22 cellular contexts compared by ENCODE assay signal in the genomic region with DNA sequence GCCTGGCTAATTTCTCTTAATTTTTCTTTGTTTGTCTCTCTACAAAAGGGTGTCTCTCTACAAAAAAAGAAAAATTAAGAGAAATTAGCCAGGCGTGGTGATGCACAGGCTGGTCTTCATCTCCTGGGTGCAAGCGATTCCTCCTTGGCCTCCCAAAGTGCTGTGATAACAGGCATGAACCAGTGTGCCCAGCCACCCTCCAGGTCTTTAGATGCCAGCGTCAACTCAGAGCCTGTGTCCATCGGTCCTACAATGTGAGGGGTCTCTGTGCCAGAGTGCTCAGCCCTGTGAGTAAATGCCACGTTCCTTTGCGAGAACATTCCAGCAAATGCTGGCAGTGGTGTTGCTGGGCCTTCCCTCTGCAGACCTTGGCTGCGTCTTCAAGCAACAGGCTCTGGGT.
DNase-seq lines count a peak whose midpoint lies in the region; ATAC-seq, FAIRE-seq and TF ChIP-seq lines count a peak whose summit lies in the region.
"Had no signal": no experiment of that assay in that cellular context is flagged by ENCODE, and none has a peak within 500 bp of the region (broad histone marks: within the 10 kb centered on the region; RNA-seq: fewer than 3 reads in every experiment).

No MANE protein-coding gene starts in this region.

- H2AFZ ChIP-seq in PC-3 (ENCODE audit: low read length) (peak overlapping the region; percentile 74), endothelial cell of umbilical vein (ENCODE audit: low read depth, low read length) (peak overlapping the region; percentile 18)

- H3K9me3 Mint-ChIP-seq in activated CD8-positive, alpha-beta memory T cell treated with anti-CD3 and anti-CD28 coated beads, Interleukin-2, amount 10 ng/mL, durations not matched to agents 7 days and 5 days (ENCODE audit: low read depth) = no peaks in the 10 kb centered on the region
- H3K9me3 Mint-ChIP-seq: CD14-positive monocyte; dendritic cell treated with granulocyte-macrophage colony-stimulating factor and Interleukin-4, amounts not matched to agents 40 ng/mL and 50 ng/mL, for 4 days had no signal

- H3K4me3 Mint-ChIP-seq in activated CD8-positive, alpha-beta memory T cell treated with anti-CD3 and anti-CD28 coated beads, Interleukin-2, amount 10 ng/mL, durations not matched to agents 7 days and 5 days = no peak overlapping the region
- H3K4me3 Mint-ChIP-seq: dendritic cell treated with granulocyte-macrophage colony-stimulating factor and Interleukin-4, amounts not matched to agents 40 ng/mL and 50 ng/mL, for 4 days had no signal

- TF ChIP-seq EP300 in stomach (IDR thresholded peaks at IDR 0.05) = no peak

- H3K4me1 Mint-ChIP-seq in activated CD8-positive, alpha-beta memory T cell treated with anti-CD3 and anti-CD28 coated beads, Interleukin-2, amount 10 ng/mL, durations not matched to agents 7 days and 5 days = peaks cover 26% of the 10 kb centered on the region
- H3K4me1 Mint-ChIP-seq: CD14-positive monocyte had no signal

- peak overlapping the region; percentile 66 for H3K9ac ChIP-seq in PC-3 (ENCODE audit: low read length)
- H3K9ac ChIP-seq in endothelial cell of umbilical vein (replicated peaks; ENCODE audit: extremely low read depth, insufficient read depth, low read length) = no peak overlapping the region
- H3K9ac ChIP-seq: SK-N-SH had no signal

- POLR2A ChIA-PET in PC-3 (lab: Charles Lee; ENCODE audit: unreplicated experiment) (no interaction called here), endothelial cell of umbilical vein (lab: Charles Lee) (no interaction called here)

- intact Hi-C loops in PC-3 (cut with micrococcal nuclease) = loop anchor here (2.0 kb wide), 2 partner anchors 16 to 74 kb away; no protein-coding TSS in a partner anchor
- intact Hi-C loops in endothelial cell of umbilical vein (cut with micrococcal nuclease) = no loop called here
- intact Hi-C loops in stomach (cut with DNase I; ENCODE audit: low total_unique reads) = no loop called here
- intact Hi-C loops in Right ventricle myocardium inferior (cut with DNase I) = no loop called here

- H3K4me1 ChIP-seq in PC-3 (ENCODE audit: insufficient read depth, low read length) (peaks cover 27% of the 10 kb centered on the region), endothelial cell of umbilical vein (ENCODE audit: control insufficient read depth, extremely low read depth, insufficient read depth, low read length) (peaks cover 17% of the 10 kb centered on the region), stomach (peaks cover 0 to 16% (median 10%) of the 10 kb centered on the region in 4 donors)

- H3K4me2 ChIP-seq in PC-3 (ENCODE audit: low read length) (peak overlapping the region; percentile 82), endothelial cell of umbilical vein (ENCODE audit: insufficient read depth, low read length) (peak overlapping the region; percentile 55)
- H3K4me2 ChIP-seq: SK-N-SH had no signal

- H4K20me1 ChIP-seq in PC-3 (ENCODE audit: low read length) (no peaks in the 10 kb centered on the region), endothelial cell of umbilical vein (replicated peaks; ENCODE audit: control insufficient read depth, extremely low read depth, insufficient read depth, low read length) (no peaks in the 10 kb centered on the region)

- H3K9me3 ChIP-seq in PC-3 (ENCODE audit: low read length) (no peaks in the 10 kb centered on the region), endothelial cell of umbilical vein (replicated peaks; ENCODE audit: control insufficient read depth, insufficient read depth, low read length) (no peaks in the 10 kb centered on the region), stomach (no peaks in the 10 kb centered on the region)
- H3K9me3 ChIP-seq: psoas muscle, SK-N-SH had no signal

- H3K36me3 ChIP-seq in PC-3 (ENCODE audit: low read depth, low read length) = no peaks in the 10 kb centered on the region
- H3K36me3 ChIP-seq in endothelial cell of umbilical vein (ENCODE audit: control insufficient read depth in 2 of 2, extremely low read depth in 1 of 2, insufficient read depth in 2 of 2, low read length in 2 of 2) = no peaks in the 10 kb centered on the region
- H3K36me3 ChIP-seq in stomach = no peaks in the 10 kb centered on the region

- peaks cover 28% of the 10 kb centered on the region for H3K27me3 Mint-ChIP-seq in activated CD8-positive, alpha-beta memory T cell treated with anti-CD3 and anti-CD28 coated beads, Interleukin-2, amount 10 ng/mL, durations not matched to agents 7 days and 5 days

- BruUV-seq in PC-3 (replicated peaks; lab: Mats Ljungman, UMichigan) (no TSS peak), endothelial cell of umbilical vein (replicated peaks; lab: Mats Ljungman, UMichigan) (no TSS peak)

- peak overlapping the region; percentile 77 for H3K27ac Mint-ChIP-seq in activated CD8-positive, alpha-beta memory T cell treated with anti-CD3 and anti-CD28 coated beads, Interleukin-2, amount 10 ng/mL, durations not matched to agents 7 days and 5 days
- H3K27ac Mint-ChIP-seq: CD14-positive monocyte; dendritic cell treated with granulocyte-macrophage colony-stimulating factor and Interleukin-4, amounts not matched to agents 40 ng/mL and 50 ng/mL, for 4 days had no signal

- DNase-seq in activated CD8-positive, alpha-beta memory T cell treated with anti-CD3 and anti-CD28 coated beads, Interleukin-2, amount 10 ng/mL, durations not matched to agents 7 days and 5 days = no peak
- no peak for DNase-seq in activated CD8-positive, alpha-beta memory T cell treated with anti-CD3 and anti-CD28 coated beads, Interleukin-2, amount 50 U/mL, for 48 hours
- DNase-seq in PC-3 = no peak
- DNase-seq in endothelial cell of umbilical vein (ENCODE audit: low read depth, low spot score) = no peak
- DNase-seq in stomach = peak; percentile 16
- DNase-seq in Right ventricle myocardium inferior (ENCODE audit: missing footprints) = no peak
- no peak for DNase-seq in cortex of kidney (lab: John Stamatoyannopoulos, UW)
- DNase-seq: activated CD8-positive, alpha-beta memory T cell treated with anti-CD3 and anti-CD28 coated beads for 24 hours; Calu3; caudate nucleus; NCI-H1930; NCI-H526 treated with DMSO at 0.1 percent for 48 hours; psoas muscle; SK-N-SH had no signal

- no peaks in the 10 kb centered on the region for H3K36me3 Mint-ChIP-seq in activated CD8-positive, alpha-beta memory T cell treated with anti-CD3 and anti-CD28 coated beads, Interleukin-2, amount 10 ng/mL, durations not matched to agents 7 days and 5 days
- H3K36me3 Mint-ChIP-seq: activated naive CD8-positive, alpha-beta T cell; CD14-positive monocyte had no signal

- dilution Hi-C loops in endothelial cell of umbilical vein (cut with MboI; ENCODE audit: extremely low pct_ligation_motif_present, low sequenced_read_pairs) = no loop called here

- WGBS in stomach, 5 donors = 87 to 94% (median 93%) methylated on average over 7 of the region's 7 CpGs

- H3K27me3 ChIP-seq in PC-3 (ENCODE audit: low read length) (no peaks in the 10 kb centered on the region), endothelial cell of umbilical vein (ENCODE audit: control insufficient read depth in 2 of 2, insufficient read depth in 2 of 2, low read length in 2 of 2) (no peaks in the 10 kb centered on the region), stomach (peaks cover 0 to 25% (median 0%) of the 10 kb centered on the region in 3 donors)

- CTCF ChIA-PET in activated CD8-positive, alpha-beta memory T cell treated with anti-CD3 and anti-CD28 coated beads, Interleukin-2, amount 10 ng/mL, durations not matched to agents 7 days and 5 days (lab: Charles Lee) = interaction anchor here (0.7 to 1.9 kb wide), 5 partner anchors 9 to 228 kb away, joined by 3 to 14 read pairs (median 4); no protein-coding TSS in a partner anchor
- CTCF ChIA-PET in PC-3 (lab: Charles Lee) = interaction anchor here (0.7 to 1.5 kb wide), 3 partner anchors 40 to 75 kb away, joined by 5 to 10 read pairs (median 6); no protein-coding TSS in a partner anchor
- CTCF ChIA-PET in endothelial cell of umbilical vein (lab: Charles Lee) = interaction anchor here (1.1 to 1.4 kb wide), 4 partner anchors 24 to 194 kb away, joined by 3 to 15 read pairs (median 4); no protein-coding TSS in a partner anchor

- peak overlapping the region; percentile 50 for H3K4me3 ChIP-seq in PC-3 (ENCODE audit: low read length)
- no peak overlapping the region for H3K4me3 ChIP-seq in endothelial cell of umbilical vein (replicated peaks in 1 of 3; ENCODE audit: insufficient read depth in 1 of 3, low read depth in 1 of 3, low read length in 3 of 3)
- H3K4me3 ChIP-seq in stomach = no peak overlapping the region
- H3K4me3 ChIP-seq: psoas muscle had no signal

- H3K27ac ChIP-seq in PC-3 (ENCODE audit: low read length) = peak overlapping the region; percentile 97
- peak overlapping the region; percentile 80 for H3K27ac ChIP-seq in endothelial cell of umbilical vein (ENCODE audit: insufficient read depth, low read depth, low read length)
- no peak overlapping the region for H3K27ac ChIP-seq in stomach
- H3K27ac ChIP-seq: psoas muscle had no signal

- no peaks in the 10 kb centered on the region for H3F3A ChIP-seq in PC-3 (ENCODE audit: low read length, unreplicated experiment)

- no peak for TF ChIP-seq POLR2A in endothelial cell of umbilical vein (IDR thresholded peaks at IDR 0.05; ENCODE audit: low read depth, low read length)
- TF ChIP-seq POLR2A in stomach (IDR thresholded peaks at IDR 0.05) = no peak

- no peaks in the 10 kb centered on the region for H3K9me2 ChIP-seq in PC-3 (replicated peaks; ENCODE audit: low read length)
- H3K9me2 ChIP-seq: SK-N-SH had no signal

- FAIRE-seq in endothelial cell of umbilical vein (lab: Jason Lieb, UNC) = no peak
- FAIRE-seq: endometrium, GM12891, H1, RCC 7860 had no signal

- no peak for TF ChIP-seq CTCF in PC-3 (conservative IDR thresholded peaks at IDR 0.05; ENCODE audit: low read depth, low read length)
- TF ChIP-seq CTCF in endothelial cell of umbilical vein (IDR thresholded peaks at IDR 0.05; ENCODE audit: extremely low read depth in 1 of 2, insufficient read depth in 1 of 2, low read depth in 1 of 2, low read length in 2 of 2) = no peak
- TF ChIP-seq CTCF in stomach (IDR thresholded peaks at IDR 0.05) = no peak

- no peaks in the 10 kb centered on the region for H3K79me2 ChIP-seq in PC-3 (ENCODE audit: low read length)
- no peaks in the 10 kb centered on the region for H3K79me2 ChIP-seq in endothelial cell of umbilical vein (ENCODE audit: control insufficient read depth, insufficient read depth, low read length)

- H3K9me1 ChIP-seq in endothelial cell of umbilical vein (replicated peaks; ENCODE audit: control insufficient read depth, extremely low read depth, insufficient read depth, low read length) = no peaks in the 10 kb centered on the region

- ATAC-seq in activated CD8-positive, alpha-beta memory T cell treated with anti-CD3 and anti-CD28 coated beads, Interleukin-2, amount 10 ng/mL, durations not matched to agents 7 days and 5 days = no peak
- ATAC-seq in PC-3 (peak; percentile 7), HG03520 (IDR thresholded peaks at IDR 0.05; ENCODE audit: unreplicated experiment) (no peak), Right ventricle myocardium inferior (no peak)
- ATAC-seq: psoas muscle had no signal

TF ChIP-seq in endothelial cell of umbilical vein, 7 proteins besides CTCF, POLR2A, EP300 and RAD21 (continues in another document):
- TF ChIP-seq JUN (IDR thresholded peaks at IDR 0.05; ENCODE audit: borderline replicate concordance, insufficient read depth, insufficient read length, low read depth) (no peak), GATA2 (IDR thresholded peaks at IDR 0.05; ENCODE audit: insufficient read depth, insufficient read length, low read depth, low read length) (no peak), EZH2 (IDR thresholded peaks at IDR 0.05; ENCODE audit: borderline replicate concordance, low read depth, low read length, severe bottlenecking) (no peak)

Comparison
In these comparisons a context has a peak if more than half of its experiments do, and no peak if none do; other contexts are left out.
1. H3K27ac ChIP-seq: peak in PC-3 (single experiment) and endothelial cell of umbilical vein (single experiment); none in stomach (0 of 5).